12 cellular contexts compared by ENCODE assay signal in genomic region chr20:38303908-38304379, GRCh38. TPM values are rescaled to one million over a fixed set of nuclear protein-coding genes. Genes with fewer than 3 reads are reported as not detected.
DNase-seq lines count a peak whose midpoint lies in the region; ATAC-seq and TF ChIP-seq lines count a peak whose summit lies in the region.
"Had no signal": no experiment of that assay in that cellular context is flagged by ENCODE, and none has a peak within 500 bp of the region (broad histone marks: within the 10 kb centered on the region; RNA-seq: fewer than 3 reads in every experiment).

BPI (plus strand) TSS chr20:38304156; CDS start chr20:38304224, 68 bp downstream.

- H3K27me3 ChIP-seq in right cardiac atrium (ENCODE audit: control insufficient read depth, insufficient read depth) (no peaks in the 10 kb centered on the region), foreskin keratinocyte (peaks cover 14% of the 10 kb centered on the region)

- H3K27me3 Mint-ChIP-seq in activated T-cell treated with anti-CD3 and anti-CD28 coated beads, Interleukin-2, amount 50 U/mL, for 4 hours (ENCODE audit: low read depth): peaks cover 65% of the 10 kb centered on the region
- H3K27me3 Mint-ChIP-seq in activated T-cell treated with anti-CD3 and anti-CD28 coated beads, Interleukin-2, amount 50 U/mL, for 24 hours: peaks cover 72% of the 10 kb centered on the region
- peaks cover 73% of the 10 kb centered on the region for H3K27me3 Mint-ChIP-seq in T-helper 17 cell
- peaks cover 76% of the 10 kb centered on the region for H3K27me3 Mint-ChIP-seq in stimulated activated naive CD8-positive, alpha-beta T cell treated with anti-CD3 and anti-CD28 coated beads, Interleukin-15, amount 100 ng/mL, for 72 hours

- no peaks in the 10 kb centered on the region for H3K4me1 ChIP-seq in right cardiac atrium (ENCODE audit: control insufficient read depth, insufficient read depth, low read length)
- H3K4me1 ChIP-seq in foreskin keratinocyte: no peaks in the 10 kb centered on the region
- H3K4me1 ChIP-seq: parathyroid adenoma had no signal

- no peaks in the 10 kb centered on the region for H3K9me3 ChIP-seq in T-helper 17 cell (ENCODE audit: control insufficient read depth, low read length, poor library complexity, severe bottlenecking)
- no peaks in the 10 kb centered on the region for H3K9me3 ChIP-seq in right cardiac atrium (ENCODE audit: control insufficient read depth, low read length)

- no peaks in the 10 kb centered on the region for H3K9me3 Mint-ChIP-seq in activated T-cell treated with anti-CD3 and anti-CD28 coated beads, Interleukin-2, amount 50 U/mL, for 4 hours
- no peaks in the 10 kb centered on the region for H3K9me3 Mint-ChIP-seq in activated T-cell treated with anti-CD3 and anti-CD28 coated beads, Interleukin-2, amount 50 U/mL, for 24 hours
- H3K9me3 Mint-ChIP-seq in stimulated activated naive CD8-positive, alpha-beta T cell treated with anti-CD3 and anti-CD28 coated beads, Interleukin-15, amount 100 ng/mL, for 72 hours: no peaks in the 10 kb centered on the region
- H3K9me3 Mint-ChIP-seq: activated naive CD4-positive, alpha-beta T cell treated with anti-CD3 and anti-CD28 coated beads, Interleukin-2, amount 50 U/mL, for 24 hours had no signal

- H3K36me3 Mint-ChIP-seq in activated T-cell treated with anti-CD3 and anti-CD28 coated beads, Interleukin-2, amount 50 U/mL, for 4 hours (ENCODE audit: insufficient read depth): no peaks in the 10 kb centered on the region
- H3K36me3 Mint-ChIP-seq in activated T-cell treated with anti-CD3 and anti-CD28 coated beads, Interleukin-2, amount 50 U/mL, for 24 hours (ENCODE audit: low read depth): no peaks in the 10 kb centered on the region
- H3K36me3 Mint-ChIP-seq in T-helper 17 cell (ENCODE audit: low read depth): peaks cover 8% of the 10 kb centered on the region
- H3K36me3 Mint-ChIP-seq: activated naive CD4-positive, alpha-beta T cell treated with anti-CD3 and anti-CD28 coated beads, Interleukin-2, amount 50 U/mL, for 24 hours; WTC11 had no signal

- H3K27ac ChIP-seq in right cardiac atrium (ENCODE audit: low read length) (no peak within 1 kb of the TSS), foreskin keratinocyte (no peak within 1 kb of the TSS)
- H3K27ac ChIP-seq: parathyroid adenoma had no signal

- no peak for TF ChIP-seq CTCF in foreskin keratinocyte (conservative IDR thresholded peaks at IDR 0.05)

- ATAC-seq in activated T-cell treated with anti-CD3 and anti-CD28 coated beads, Interleukin-2, amount 50 U/mL, for 4 hours: peak; percentile 21 to 40
- ATAC-seq in T-helper 17 cell: no peak
- peak in 1 of 2 donors; percentile 4 for ATAC-seq in right cardiac atrium
- peak; percentile 53 for ATAC-seq in stimulated activated naive CD8-positive, alpha-beta T cell treated with anti-CD3 and anti-CD28 coated beads, Interleukin-15, amount 100 ng/mL, for 72 hours
- no peak for ATAC-seq in foreskin keratinocyte

- H3K27ac Mint-ChIP-seq in activated T-cell treated with anti-CD3 and anti-CD28 coated beads, Interleukin-2, amount 50 U/mL, for 24 hours: no peak within 1 kb of the TSS
- peak within 1 kb of the TSS; percentile 79 for H3K27ac Mint-ChIP-seq in T-helper 17 cell
- H3K27ac Mint-ChIP-seq in stimulated activated naive CD8-positive, alpha-beta T cell treated with anti-CD3 and anti-CD28 coated beads, Interleukin-15, amount 100 ng/mL, for 72 hours: no peak within 1 kb of the TSS
- H3K27ac Mint-ChIP-seq: activated naive CD4-positive, alpha-beta T cell treated with anti-CD3 and anti-CD28 coated beads, Interleukin-2, amount 50 U/mL, for 24 hours; WTC11 had no signal

- DNase-seq in activated T-cell treated with anti-CD3 and anti-CD28 coated beads, Interleukin-2, amount 50 U/mL, for 4 hours: no peak
- DNase-seq in activated T-cell treated with anti-CD3 and anti-CD28 coated beads, Interleukin-2, amount 50 U/mL, for 24 hours: no peak
- DNase-seq in T-helper 17 cell (no peak), right cardiac atrium (peak; percentile 47 to 72 (median 68)), DMS114 treated with DMSO at 0.1 percent for 48 hours (lab: John Stamatoyannopoulos, UW; ENCODE audit: unreplicated experiment) (no peak), NCI-H1105 treated with DMSO at 0.1 percent for 48 hours (lab: John Stamatoyannopoulos, UW) (no peak), foreskin keratinocyte (no peak)
- no peak for DNase-seq in stimulated activated naive CD8-positive, alpha-beta T cell treated with anti-CD3 and anti-CD28 coated beads, Interleukin-15, amount 100 ng/mL, for 72 hours
- DNase-seq: NCI-H774 had no signal

- peaks cover 12% of the 10 kb centered on the region for H3K4me1 Mint-ChIP-seq in activated T-cell treated with anti-CD3 and anti-CD28 coated beads, Interleukin-2, amount 50 U/mL, for 4 hours (ENCODE audit: low read depth)
- H3K4me1 Mint-ChIP-seq in activated T-cell treated with anti-CD3 and anti-CD28 coated beads, Interleukin-2, amount 50 U/mL, for 24 hours (ENCODE audit: low read depth): peaks cover 14% of the 10 kb centered on the region
- H3K4me1 Mint-ChIP-seq in T-helper 17 cell: peaks cover 11% of the 10 kb centered on the region
- peaks cover 26% of the 10 kb centered on the region for H3K4me1 Mint-ChIP-seq in stimulated activated naive CD8-positive, alpha-beta T cell treated with anti-CD3 and anti-CD28 coated beads, Interleukin-15, amount 100 ng/mL, for 72 hours

- no peak within 1 kb of the TSS for H3K4me3 Mint-ChIP-seq in activated T-cell treated with anti-CD3 and anti-CD28 coated beads, Interleukin-2, amount 50 U/mL, for 4 hours
- H3K4me3 Mint-ChIP-seq in activated T-cell treated with anti-CD3 and anti-CD28 coated beads, Interleukin-2, amount 50 U/mL, for 24 hours: no peak within 1 kb of the TSS
- H3K4me3 Mint-ChIP-seq in T-helper 17 cell: peak within 1 kb of the TSS; percentile 34
- peak within 1 kb of the TSS; percentile 26 to 43 for H3K4me3 Mint-ChIP-seq in stimulated activated naive CD8-positive, alpha-beta T cell treated with anti-CD3 and anti-CD28 coated beads, Interleukin-15, amount 100 ng/mL, for 72 hours
- H3K4me3 Mint-ChIP-seq: activated naive CD4-positive, alpha-beta T cell treated with anti-CD3 and anti-CD28 coated beads, Interleukin-2, amount 50 U/mL, for 24 hours; WTC11 had no signal

- H3K4me3 ChIP-seq in right cardiac atrium (ENCODE audit: low read length): no peak within 1 kb of the TSS

- WGBS in right cardiac atrium: 80% methylated on average over 21 of the region's 21 CpGs

- intact Hi-C loops in right cardiac atrium (cut with DNase I): loop anchor here in 1 of 4 donors (5.0 kb wide), 1 partner anchor 77 kb away; no protein-coding TSS in a partner anchor

RNA-seq across cellular contexts. Expression of gene BPI, which starts in this region (rescaled TPM):
- total RNA-seq in activated T-cell treated with anti-CD3 and anti-CD28 coated beads, Interleukin-2, amount 50 U/mL, for 4 hours: not detected
- total RNA-seq in T-helper 17 cell: not detected
- under 1 TPM; 0.20 to 0.71 (median 0.29) TPM for total RNA-seq in right cardiac atrium
- polyA plus RNA-seq in right cardiac atrium: 0.07 TPM
- total RNA-seq in foreskin keratinocyte: not detected in 2 replicates
- not detected in 2 replicates for polyA plus RNA-seq in foreskin keratinocyte
- total RNA-seq: WTC11 had no signal

Comparison
In these comparisons a context has a peak if more than half of its experiments do, and no peak if none do; other contexts are left out.
1. Peak in ATAC-seq in activated T-cell treated with anti-CD3 and anti-CD28 coated beads, Interleukin-2, amount 50 U/mL, for 4 hours; RNA of the gene not detected or under 1 TPM.
2. Peak in DNase-seq in right cardiac atrium; RNA of the gene not detected or under 1 TPM.
3. H3K4me3 Mint-ChIP-seq: peak in T-helper 17 cell (single experiment) and stimulated activated naive CD8-positive, alpha-beta T cell treated with anti-CD3 and anti-CD28 coated beads, Interleukin-15, amount 100 ng/mL, for 72 hours (2 of 2); none in activated T-cell treated with anti-CD3 and anti-CD28 coated beads, Interleukin-2, amount 50 U/mL, for 4 hours (single experiment) and activated T-cell treated with anti-CD3 and anti-CD28 coated beads, Interleukin-2, amount 50 U/mL, for 24 hours (single experiment).